In the genomic region with DNA sequence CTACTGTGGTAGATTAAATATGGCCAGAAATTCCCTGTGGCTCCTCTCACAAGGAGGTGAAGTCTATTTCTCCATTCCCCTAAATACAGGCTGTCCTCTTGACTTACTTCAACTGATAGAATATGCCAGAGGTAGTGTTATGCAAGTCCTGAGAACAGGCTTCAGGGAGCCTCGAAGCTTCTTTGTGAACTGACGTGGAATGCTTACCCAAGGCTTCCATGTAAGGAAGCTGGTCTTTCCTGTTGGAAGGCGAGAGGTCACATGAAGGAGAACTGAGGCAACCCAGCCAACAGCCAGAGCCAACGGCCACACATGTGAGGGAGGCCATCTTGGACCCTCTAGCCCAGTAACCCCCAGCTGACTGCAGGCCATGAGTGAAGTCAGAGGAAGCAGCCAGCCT, we compare ENCODE assay signal across 8 cellular contexts.
"Had no signal": no experiment of that assay in that cellular context is flagged by ENCODE, and none has a peak within 500 bp of the region (broad histone marks: within the 10 kb centered on the region; RNA-seq: fewer than 3 reads in every experiment).

No MANE protein-coding gene starts in this region.

- H2AFZ ChIP-seq: GM23338 had no signal

- DNase-seq: H9, HCEC 1CT, IMR-90 had no signal

- ATAC-seq: GM23338, K562 had no signal

- H3K4me3 ChIP-seq: GM23338, K562 had no signal

- H3K4me2 ChIP-seq: GM23338 had no signal

- FAIRE-seq: H1, H54, HTR-8/SVneo, K562 had no signal
